ENCODE assay signal across 24 cellular contexts in genomic region chr21:20396798-20397197, GRCh38.
"Had no signal": no experiment of that assay in that cellular context is flagged by ENCODE, and none has a peak within 500 bp of the region (broad histone marks: within the 10 kb centered on the region; RNA-seq: fewer than 3 reads in every experiment).

No MANE protein-coding gene starts in this region.

- H3K27me3 ChIP-seq: dorsolateral prefrontal cortex, esophagus muscularis mucosa, foreskin keratinocyte, gastroesophageal sphincter, heart left ventricle, hepatocyte, left lung had no signal

- H3K9me3 ChIP-seq: esophagus muscularis mucosa, gastroesophageal sphincter, heart left ventricle, lower lobe of right lung, mucosa of descending colon had no signal

- ATAC-seq: foreskin keratinocyte, gastroesophageal sphincter, heart left ventricle, left cardiac atrium, left lung, left ventricle myocardium superior, mucosa of descending colon had no signal

- H3K36me3 Mint-ChIP-seq: immature natural killer cell, mesothelial cell of epicardium, naive B cell had no signal

- H3K4me3 ChIP-seq: coronary artery, dorsolateral prefrontal cortex, esophagus muscularis mucosa, gastroesophageal sphincter, heart left ventricle, hepatocyte, left lung, lower lobe of right lung, mucosa of descending colon had no signal

- H3K4me1 ChIP-seq: esophagus muscularis mucosa, foreskin keratinocyte, gastroesophageal sphincter, heart left ventricle, left lung, lower lobe of right lung had no signal

- FAIRE-seq: colon, endothelial cell of umbilical vein, frontal cortex had no signal

- H3K4me3 Mint-ChIP-seq: immature natural killer cell, mesothelial cell of epicardium had no signal

- DNase-seq: dermis blood vessel endothelial cell; dorsolateral prefrontal cortex; effector CD4-positive, alpha-beta T cell; effector memory CD4-positive, alpha-beta T cell; foreskin keratinocyte; heart left ventricle; hypothalamus; immature natural killer cell; islet precursor cell; left cardiac atrium; left ventricle myocardium superior; lower lobe of right lung; mesenchymal stem cell; mucosa of descending colon; naive B cell had no signal

- H3K4me1 Mint-ChIP-seq: immature natural killer cell, naive B cell had no signal

- H3K36me3 ChIP-seq: esophagus muscularis mucosa, gastroesophageal sphincter, heart left ventricle, left lung, lower lobe of right lung had no signal

- H3K27me3 Mint-ChIP-seq: naive B cell had no signal

- H3K27ac ChIP-seq: coronary artery, dorsolateral prefrontal cortex, esophagus muscularis mucosa, foreskin keratinocyte, gastroesophageal sphincter, heart left ventricle, hepatocyte, left lung, lower lobe of right lung had no signal

- H3K27ac Mint-ChIP-seq: mesothelial cell of epicardium, naive B cell had no signal
